ENCODE assay signal across 19 cellular contexts in the genomic region with DNA sequence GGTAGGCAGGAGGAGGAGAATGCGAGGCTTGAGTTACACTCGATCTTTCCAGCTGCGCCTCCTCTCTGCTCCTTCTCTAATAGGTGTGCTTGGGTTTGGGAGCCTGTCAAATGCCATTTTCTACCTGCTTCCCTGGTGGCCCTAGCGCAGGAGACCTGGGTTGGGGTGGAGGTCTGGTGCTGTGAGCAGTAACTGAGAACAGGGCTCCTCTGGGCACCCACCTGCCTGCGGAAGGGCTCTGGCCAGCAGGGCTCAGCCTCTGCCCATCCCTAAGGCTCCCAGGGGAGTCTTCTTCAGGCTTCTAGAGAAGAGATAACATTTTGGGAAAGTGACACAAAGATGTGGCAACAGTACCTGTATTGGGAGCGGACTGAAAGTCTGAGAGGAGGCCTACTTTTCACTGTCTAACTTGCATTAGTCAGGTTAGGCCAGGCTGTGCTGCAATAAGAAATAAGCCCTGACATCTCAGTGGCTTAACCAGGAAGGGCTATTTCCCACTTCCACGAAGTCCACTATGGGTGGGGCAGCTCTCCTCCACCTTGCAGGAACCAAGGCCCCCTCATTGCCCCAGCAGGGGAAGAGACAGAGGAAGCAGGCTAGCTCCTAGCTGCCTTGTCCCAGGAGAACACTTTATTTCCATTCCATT. TPM values are rescaled to one million over a fixed set of nuclear protein-coding genes. Genes with fewer than 3 reads are reported as not detected.
DNase-seq lines count a peak whose midpoint lies in the region; ATAC-seq, FAIRE-seq and TF ChIP-seq lines count a peak whose summit lies in the region.
"Had no signal": no experiment of that assay in that cellular context is flagged by ENCODE, and none has a peak within 500 bp of the region (broad histone marks: within the 10 kb centered on the region; RNA-seq: fewer than 3 reads in every experiment).

No MANE protein-coding gene starts in this region.

- H3K4me3 ChIP-seq in Caco-2 (ENCODE audit: low read depth, low read length) (no peak overlapping the region), H7 (ENCODE audit: insufficient read depth, low read depth, low read length) (no peak overlapping the region), K562 (no peak overlapping the region), upper lobe of right lung (no peak overlapping the region)
- H3K4me3 ChIP-seq: A549, GM12878 had no signal

- no peak for FAIRE-seq in K562 (lab: Jason Lieb, UNC)
- FAIRE-seq: A549, GM12878 had no signal

- no peaks in the 10 kb centered on the region for H3K4me1 ChIP-seq in Caco-2
- peaks cover 0 to 13% of the 10 kb centered on the region in 2 experiments; a peak in 2 of 5 replicates for H3K4me1 ChIP-seq in K562 (replicated peaks in 1 of 2; ENCODE audit: control insufficient read depth in 2 of 2, insufficient read depth in 2 of 2, low read length in 2 of 2)
- peaks cover 8% of the 10 kb centered on the region for H3K4me1 ChIP-seq in upper lobe of right lung

- H3K27ac Mint-ChIP-seq in Caco-2 (ENCODE audit: unreplicated experiment) (peak overlapping the region; percentile 29), HFFc6 (no peak overlapping the region)
- H3K27ac Mint-ChIP-seq: CD14-positive monocyte had no signal

- H3K9me3 Mint-ChIP-seq in Caco-2 (ENCODE audit: unreplicated experiment) (no peaks in the 10 kb centered on the region), HFFc6 (no peaks in the 10 kb centered on the region)
- H3K9me3 Mint-ChIP-seq: CD8-positive, alpha-beta memory T cell had no signal

- TF ChIP-seq POLR2A in K562 (conservative IDR thresholded peaks at IDR 0.05) = no peak

- H3K27ac ChIP-seq in K562 (ENCODE audit: extremely low read depth, low read depth, low read length) (no peak overlapping the region), upper lobe of right lung (no peak overlapping the region)
- H3K27ac ChIP-seq: A549, HL-60 had no signal

- CTCF ChIA-PET in Caco-2 (lab: Charles Lee) = interaction anchor here (1.3 kb wide), 1 partner anchor 27 kb away, joined by 6 read pairs; no protein-coding TSS in a partner anchor
- CTCF ChIA-PET in K562 (lab: Yijun Ruan, JAX; ENCODE audit: low intra/inter-chr PET ratio) = interaction anchor here (1.6 kb wide), 1 partner anchor 580 kb away, joined by 6 read pairs; no protein-coding TSS in a partner anchor

- H3K36me3 ChIP-seq in Caco-2 (ENCODE audit: control insufficient read depth, insufficient read depth, low read length) (no peaks in the 10 kb centered on the region), H7 (replicated peaks; ENCODE audit: control insufficient read depth, insufficient read depth, low read length) (no peaks in the 10 kb centered on the region), K562 (ENCODE audit: control insufficient read depth, insufficient read depth, low read length) (no peaks in the 10 kb centered on the region; the same call in 2 of the 3 replicates), upper lobe of right lung (no peaks in the 10 kb centered on the region)
- H3K36me3 ChIP-seq: BE2C had no signal

- intact Hi-C loops in Caco-2 (cut with micrococcal nuclease; ENCODE audit: unreplicated experiment) (no loop called here), K562 (cut with micrococcal nuclease) (no loop called here), upper lobe of right lung (cut with DNase I) (loop anchor here (10.0 kb wide), 2 partner anchors 202 to 512 kb away; no protein-coding TSS in a partner anchor)

- no peaks in the 10 kb centered on the region for H3K36me3 Mint-ChIP-seq in Caco-2 (ENCODE audit: insufficient read depth, unreplicated experiment)
- no peaks in the 10 kb centered on the region for H3K36me3 Mint-ChIP-seq in HFFc6 (ENCODE audit: low read depth)
- H3K36me3 Mint-ChIP-seq: CD14-positive monocyte; CD8-positive, alpha-beta memory T cell had no signal

- TF ChIP-seq CTCF in Caco-2 (IDR thresholded peaks at IDR 0.05; ENCODE audit: insufficient read depth in 1 of 2, low read depth in 1 of 2, low read length in 1 of 2, severe bottlenecking in 1 of 2, unreplicated experiment in 1 of 2) (no peak), K562 (IDR thresholded peaks at IDR 0.05 in 2 of 3, conservative IDR thresholded peaks at IDR 0.05 in 1 of 3; ENCODE audit: insufficient read depth in 2 of 3, low read depth in 1 of 3, low read length in 3 of 3) (no peak), upper lobe of right lung (IDR thresholded peaks at IDR 0.05) (no peak), HFFc6 (IDR thresholded peaks at IDR 0.05) (no peak)

- no peak for TF ChIP-seq RAD21 in K562 (CRISPR knock-in tag; conservative IDR thresholded peaks at IDR 0.05 in 1 of 2, IDR thresholded peaks at IDR 0.05 in 1 of 2)

- H3K27me3 ChIP-seq in Caco-2 (replicated peaks; ENCODE audit: control insufficient read depth, insufficient read depth, low read length) (no peaks in the 10 kb centered on the region), H7 (ENCODE audit: control insufficient read depth, insufficient read depth, low read length) (peaks cover 2% of the 10 kb centered on the region), K562 (ENCODE audit: control insufficient read depth in 2 of 2, insufficient read depth in 2 of 2, low read length in 2 of 2) (no peaks in the 10 kb centered on the region), upper lobe of right lung (peaks cover 12% of the 10 kb centered on the region)

- H3K9me3 ChIP-seq in Caco-2 = no peaks in the 10 kb centered on the region
- H3K9me3 ChIP-seq in K562 (replicated peaks; ENCODE audit: control insufficient read depth, insufficient read depth, low read depth, low read length) = 0 out of 2 replicates have a peak, but pooled peaks cover 2% of the 10 kb centered on the region
- no peaks in the 10 kb centered on the region for H3K9me3 ChIP-seq in upper lobe of right lung
- H3K9me3 ChIP-seq: A549, BE2C had no signal

- no peak overlapping the region for H3K4me2 ChIP-seq in K562 (ENCODE audit: insufficient read depth, low read length)
- H3K4me2 ChIP-seq: A549 had no signal

- TF ChIP-seq EP300 in K562 (IDR thresholded peaks at IDR 0.05; ENCODE audit: low read length) = no peak

- no peak overlapping the region; the same call in 1 of the 2 replicates for H2AFZ ChIP-seq in K562 (ENCODE audit: low read depth, low read length)

- H3K4me3 Mint-ChIP-seq in Caco-2 (ENCODE audit: unreplicated experiment) (no peak overlapping the region), HFFc6 (no peak overlapping the region)
- H3K4me3 Mint-ChIP-seq: CD14-positive monocyte; CD8-positive, alpha-beta memory T cell had no signal

- 66% methylated on average over 4 of the region's 7 CpGs for WGBS in K562 (ENCODE audit: insufficient coverage, low coverage, missing lambda C conversion rate)

- peak in 1 of 2 experiments; percentile 29 for DNase-seq in Caco-2
- DNase-seq in H7 = peak; percentile 14
- no peak for DNase-seq in K562 (ENCODE audit: extremely low read depth in 1 of 4, low spot score in 3 of 4)
- DNase-seq in upper lobe of right lung = peak; percentile 37
- DNase-seq in HFFc6 = no peak
- DNase-seq in 8988T = no peak
- no peak for DNase-seq in NCI-H345 treated with DMSO at 0.1 percent for 48 hours (lab: John Stamatoyannopoulos, UW; ENCODE audit: unreplicated experiment)
- DNase-seq: BE2C; CD8-positive, alpha-beta memory T cell; DMS 273 treated with DMSO at 0.1 percent for 48 hours; GOT3; HCEC 1CT; KBM-7 had no signal

- no peaks in the 10 kb centered on the region for H3K79me2 ChIP-seq in K562 (ENCODE audit: control insufficient read depth, insufficient read depth, low read length)

- no peaks in the 10 kb centered on the region for H4K20me1 ChIP-seq in K562 (replicated peaks; ENCODE audit: control insufficient read depth, insufficient read depth, low read length)

- ATAC-seq in K562 (no peak), upper lobe of right lung (no peak)
- ATAC-seq: GM12878 had no signal

- in situ Hi-C loops in K562 (cut with MboI) = loop anchor here (10.0 kb wide), 1 partner anchor 202 kb away; no protein-coding TSS in a partner anchor

- no TSS peak for BruUV-seq in Caco-2 (replicated peaks; lab: Mats Ljungman, UMichigan)
- no TSS peak for BruUV-seq in K562 (replicated peaks; lab: Mats Ljungman, UMichigan)

- POLR2A ChIA-PET in Caco-2 (lab: Charles Lee) (no interaction called here), K562 (lab: Yijun Ruan, JAX) (no interaction called here)

- H3K27me3 Mint-ChIP-seq in Caco-2 (ENCODE audit: insufficient read depth, unreplicated experiment) (no peaks in the 10 kb centered on the region), HFFc6 (ENCODE audit: insufficient read depth) (peaks cover 4% of the 10 kb centered on the region)

- no peaks in the 10 kb centered on the region for H3K9me1 ChIP-seq in K562 (ENCODE audit: control insufficient read depth, insufficient read depth, low read length)

- H3K4me1 Mint-ChIP-seq in Caco-2 (ENCODE audit: low read depth, unreplicated experiment) (no peaks in the 10 kb centered on the region), HFFc6 (ENCODE audit: low read depth) (peaks cover 18% of the 10 kb centered on the region)

- H3K9ac ChIP-seq in K562 (ENCODE audit: insufficient read depth in 1 of 2, low read depth in 2 of 2, low read length in 2 of 2) = 0 out of 4 replicates have a peak overlapping the region, but pooled peaks of 1 of the 2 experiments have one; percentile 15

RNA-seq across cellular contexts. Expression of a gene that starts 7.7 kb away (rescaled TPM):
- total RNA-seq in Caco-2 (2022) (49.3 and 51.3 TPM in 2 replicates), K562 (2014; rRNA removed) (26.0 and 27.9 TPM in 2 replicates), K562 (2014; rRNA removed; fragmentation: Illumina TruSeq; extraction: Trizol) (14.3 and 16.3 TPM in 2 replicates), K562 (2015; rRNA removed; fragmentation: Illumina TruSeq; extraction: Trizol) (18.6 and 19.1 TPM in 2 replicates), K562 (2021) (18.7 and 21.4 TPM in 2 replicates), upper lobe of right lung (25.7 TPM)
- 12.3 and 13.9 TPM in 2 replicates for total RNA-seq in H7 (2014; rRNA removed; shearing (Covaris generic))
- total RNA-seq in K562 (2011; cell fraction: chromatin; rRNA removed; ENCODE audit: low replicate concordance) = 57.3 and 78.3 TPM in 2 replicates
- 45.9 and 51.0 TPM in 2 replicates for total RNA-seq in K562 (2011; cell fraction: nucleolus; rRNA removed)
- total RNA-seq in K562 (2011; cell fraction: nucleoplasm; rRNA removed) = 63.6 and 86.3 TPM in 2 replicates
- polyA plus RNA-seq in K562 (2011; rRNA removed) (15.9 and 19.9 TPM in 2 replicates), K562 (2014; fragmentation: Illumina TruSeq; extraction: Trizol) (18.9 and 20.3 TPM in 2 replicates), K562 (2014; fragmentation: Nextera tagmentation; extraction: Ambion mirVana) (1 to 10 TPM; 2.6 to 3.7 TPM), K562 (2014; rRNA removed) (36.8 and 43.4 TPM in 2 replicates)
- 22.3 and 22.4 TPM in 2 replicates for polyA plus RNA-seq in K562 (2011; cell fraction: cytosol; rRNA removed)
- 29.3 and 45.4 TPM in 2 replicates for polyA plus RNA-seq in K562 (2011; cell fraction: nucleus; rRNA removed)
- 15.8 and 17.4 TPM in 2 replicates for polyA plus RNA-seq in K562 (2012)
- 13.3 and 22.2 TPM in 2 replicates for polyA minus RNA-seq in K562 (2011; rRNA and poly(A)+ RNA removed)
- 7.5 and 7.6 TPM in 2 replicates for polyA minus RNA-seq in K562 (2011; cell fraction: cytosol; rRNA and poly(A)+ RNA removed)
- 17.8 and 18.2 TPM in 2 replicates for polyA minus RNA-seq in K562 (2011; cell fraction: nucleus; rRNA and poly(A)+ RNA removed)
- 10 to 100 TPM; 23.2 to 28.5 (median 25.6) TPM for total RNA-seq in HFFc6 (2021; fragmentation: NEBNext Ultra II Directional; extraction: Animal tissue kit (Norgen Biotek cat#: 25700))

RNA-seq across cellular contexts. Expression of a gene that starts 21.0 kb away (rescaled TPM):
- total RNA-seq in Caco-2 (2022) (1.1 and 1.7 TPM in 2 replicates), K562 (2014; rRNA removed) (not detected in 2 replicates), K562 (2014; rRNA removed; fragmentation: Illumina TruSeq; extraction: Trizol) (not detected in 2 replicates), K562 (2015; rRNA removed; fragmentation: Illumina TruSeq; extraction: Trizol) (not detected in 2 replicates), K562 (2021) (0.07 and 0.11 TPM in 2 replicates), upper lobe of right lung (not detected)
- 36.7 and 42.8 TPM in 2 replicates for total RNA-seq in H7 (2014; rRNA removed; shearing (Covaris generic))
- not detected in 2 replicates for total RNA-seq in K562 (2011; cell fraction: chromatin; rRNA removed; ENCODE audit: low replicate concordance)
- total RNA-seq in K562 (2011; cell fraction: nucleolus; rRNA removed) = not detected in 2 replicates
- total RNA-seq in K562 (2011; cell fraction: nucleoplasm; rRNA removed) = not detected in 2 replicates
- polyA plus RNA-seq in K562 (2011; rRNA removed) (not detected in 2 replicates), K562 (2014; fragmentation: Illumina TruSeq; extraction: Trizol) (not detected in 2 replicates), K562 (2014; fragmentation: Nextera tagmentation; extraction: Ambion mirVana) (not detected), K562 (2014; rRNA removed) (not detected in 2 replicates)
- polyA plus RNA-seq in K562 (2011; cell fraction: cytosol; rRNA removed) = not detected in 2 replicates
- polyA plus RNA-seq in K562 (2011; cell fraction: nucleus; rRNA removed) = not detected in 2 replicates
- not detected in 2 replicates for polyA plus RNA-seq in K562 (2012)
- polyA minus RNA-seq in K562 (2011; rRNA and poly(A)+ RNA removed) = not detected in 2 replicates
- not detected in 2 replicates for polyA minus RNA-seq in K562 (2011; cell fraction: cytosol; rRNA and poly(A)+ RNA removed)
- not detected in 2 replicates for polyA minus RNA-seq in K562 (2011; cell fraction: nucleus; rRNA and poly(A)+ RNA removed)
- total RNA-seq in HFFc6 (2021; fragmentation: NEBNext Ultra II Directional; extraction: Animal tissue kit (Norgen Biotek cat#: 25700)) = not detected
- total RNA-seq: CD8-positive, alpha-beta memory T cell; Daoy had no signal
- polyA plus RNA-seq: AG04450; CD14-positive monocyte; CD8-positive, alpha-beta memory T cell; GM12878 had no signal

RNA-seq across cellular contexts. Expression of a gene that starts 41.8 kb away (rescaled TPM):
- total RNA-seq in Caco-2 (2022) (288 and 331 TPM in 2 replicates), K562 (2014; rRNA removed) (7.7 and 11.4 TPM in 2 replicates), K562 (2014; rRNA removed; fragmentation: Illumina TruSeq; extraction: Trizol) (3.1 TPM in 2 replicates), K562 (2015; rRNA removed; fragmentation: Illumina TruSeq; extraction: Trizol) (2.2 and 3.8 TPM in 2 replicates), K562 (2021) (18.9 and 23.3 TPM in 2 replicates), upper lobe of right lung (283 TPM)
- total RNA-seq in H7 (2014; rRNA removed; shearing (Covaris generic)) = 220 and 292 TPM in 2 replicates
- 9.3 and 33.6 TPM in 2 replicates for total RNA-seq in K562 (2011; cell fraction: chromatin; rRNA removed; ENCODE audit: low replicate concordance)
- 22.5 and 33.2 TPM in 2 replicates for total RNA-seq in K562 (2011; cell fraction: nucleolus; rRNA removed)
- total RNA-seq in K562 (2011; cell fraction: nucleoplasm; rRNA removed) = 11.1 and 13.8 TPM in 2 replicates
- polyA plus RNA-seq in K562 (2011; rRNA removed) (16.7 and 19.7 TPM in 2 replicates), K562 (2014; fragmentation: Illumina TruSeq; extraction: Trizol) (3.0 and 6.5 TPM in 2 replicates), K562 (2014; fragmentation: Nextera tagmentation; extraction: Ambion mirVana) (under 1 TPM; 0.04 to 0.13 TPM), K562 (2014; rRNA removed) (6.4 and 7.5 TPM in 2 replicates)
- polyA plus RNA-seq in K562 (2011; cell fraction: cytosol; rRNA removed) = 16.2 and 30.6 TPM in 2 replicates
- 20.4 and 50.8 TPM in 2 replicates for polyA plus RNA-seq in K562 (2011; cell fraction: nucleus; rRNA removed)
- polyA plus RNA-seq in K562 (2012) = 6.0 and 6.3 TPM in 2 replicates
- 10.3 and 15.0 TPM in 2 replicates for polyA minus RNA-seq in K562 (2011; rRNA and poly(A)+ RNA removed)
- 29.4 and 35.4 TPM in 2 replicates for polyA minus RNA-seq in K562 (2011; cell fraction: cytosol; rRNA and poly(A)+ RNA removed)
- polyA minus RNA-seq in K562 (2011; cell fraction: nucleus; rRNA and poly(A)+ RNA removed) = 44.4 and 45.2 TPM in 2 replicates
- 1,000 to 10,000 TPM; 1,259 to 2,084 (median 1,434) TPM for total RNA-seq in HFFc6 (2021; fragmentation: NEBNext Ultra II Directional; extraction: Animal tissue kit (Norgen Biotek cat#: 25700))
- polyA plus RNA-seq: CD14-positive monocyte had no signal

Comparison
In these comparisons a context has a peak if more than half of its experiments do, and no peak if none do; other contexts are left out.
1. DNase-seq: peak in H7 (single experiment) and upper lobe of right lung (single experiment); none in K562 (0 of 4), HFFc6 (single experiment), 8988T (single experiment) and NCI-H345 treated with DMSO at 0.1 percent for 48 hours (single experiment).
2. RNA of a gene that starts 21.0 kb away (total RNA-seq): 36.7 to 42.8 TPM in H7; 1.1 to 1.7 TPM in Caco-2, 0.07 to 0.11 TPM in K562, not detected in upper lobe of right lung (single experiment) and not detected in HFFc6; every median in the first group is over 10 times any median in the second.